ENCODE assay signal across 9 cellular contexts in the genomic region with DNA sequence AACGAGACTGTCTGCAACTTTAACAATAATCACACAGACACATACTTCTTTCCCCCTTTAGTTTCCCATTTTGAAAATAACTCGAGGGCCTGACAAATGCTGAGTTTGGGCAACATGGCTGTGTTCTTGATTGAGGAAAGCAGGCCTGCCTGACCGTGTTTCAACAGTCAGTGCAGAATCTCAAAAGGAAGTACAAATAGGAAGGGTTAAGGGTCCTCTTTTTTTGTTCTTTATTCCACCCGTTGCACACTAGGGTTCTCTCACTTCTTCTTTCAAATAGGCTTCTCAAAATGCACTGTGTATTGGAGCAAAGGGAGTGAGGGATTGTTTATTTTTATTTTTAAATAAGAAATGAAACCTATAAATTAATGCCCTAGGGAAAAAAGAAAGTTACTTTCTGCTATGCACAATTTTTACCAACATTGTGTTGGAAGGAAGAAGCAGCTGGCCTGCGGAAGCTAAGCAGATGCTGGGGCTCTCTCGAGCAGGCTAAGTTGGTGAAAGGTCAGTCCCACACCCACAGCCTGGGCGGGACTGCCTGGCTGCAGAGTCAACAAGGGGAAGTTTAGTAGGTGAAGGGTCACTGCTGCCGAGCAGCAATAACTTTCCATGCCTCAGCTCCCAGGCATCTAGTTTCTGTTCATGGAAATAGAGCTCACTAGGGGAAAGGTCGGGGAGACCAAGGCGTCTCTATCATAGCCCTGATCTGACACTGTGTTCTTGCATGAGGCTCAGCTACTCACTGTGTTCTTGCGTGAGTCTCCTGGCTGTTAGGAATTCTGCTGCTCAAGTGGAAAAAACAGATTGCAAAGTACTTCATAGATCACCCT. TPM values are rescaled to one million over a fixed set of nuclear protein-coding genes. Genes with fewer than 3 reads are reported as not detected.
DNase-seq lines count a peak whose midpoint lies in the region; ATAC-seq and TF ChIP-seq lines count a peak whose summit lies in the region.
"Had no signal": no experiment of that assay in that cellular context is flagged by ENCODE, and none has a peak within 500 bp of the region (broad histone marks: within the 10 kb centered on the region; RNA-seq: fewer than 3 reads in every experiment).

No MANE protein-coding gene starts in this region.

- H3K27ac Mint-ChIP-seq in endothelial cell (ENCODE audit: unreplicated experiment): peak overlapping the region; percentile 79
- H3K27ac Mint-ChIP-seq in memory B cell: peak overlapping the region; percentile 32
- H3K27ac Mint-ChIP-seq: activated naive CD4-positive, alpha-beta T cell treated with anti-CD3 and anti-CD28 coated beads, Interleukin-2, amount 50 U/mL, for 24 hours had no signal

- 37% methylated on average over 11 of the region's 11 CpGs for WGBS in thymus

- no peaks in the 10 kb centered on the region for H3K4me1 ChIP-seq in thymus (ENCODE audit: control insufficient read depth, insufficient read depth, low read length)

- no peaks in the 10 kb centered on the region for H3K27me3 Mint-ChIP-seq in endothelial cell (ENCODE audit: unreplicated experiment)
- H3K27me3 Mint-ChIP-seq in memory B cell: no peaks in the 10 kb centered on the region

- H3K9me3 Mint-ChIP-seq in endothelial cell (ENCODE audit: unreplicated experiment) (no peaks in the 10 kb centered on the region), memory B cell (no peaks in the 10 kb centered on the region)

- no peaks in the 10 kb centered on the region for H3K9me3 ChIP-seq in thymus (ENCODE audit: control insufficient read depth)

- TF ChIP-seq CTCF in endothelial cell (IDR thresholded peaks at IDR 0.05; ENCODE audit: unreplicated experiment): no peak

- H3K36me3 ChIP-seq in thymus (ENCODE audit: control insufficient read depth, insufficient read depth): no peaks in the 10 kb centered on the region

- ATAC-seq in GM21528 (IDR thresholded peaks at IDR 0.05; ENCODE audit: low FRiP score, unreplicated experiment): peak; percentile 99
- peak; percentile 84 for ATAC-seq in memory B cell (ENCODE audit: low read depth)

- no peak overlapping the region for H3K4me3 ChIP-seq in thymus (ENCODE audit: low read length)

- no peaks in the 10 kb centered on the region for H3K27me3 ChIP-seq in thymus (ENCODE audit: control insufficient read depth, insufficient read depth)

- H3K27ac ChIP-seq in thymus (ENCODE audit: low read depth): peak overlapping the region; percentile 55

- H3K4me1 Mint-ChIP-seq in endothelial cell (ENCODE audit: unreplicated experiment): peaks cover 56% of the 10 kb centered on the region
- peaks cover 42% of the 10 kb centered on the region for H3K4me1 Mint-ChIP-seq in memory B cell
- H3K4me1 Mint-ChIP-seq: activated naive CD4-positive, alpha-beta T cell treated with anti-CD3 and anti-CD28 coated beads, Interleukin-2, amount 50 U/mL, for 24 hours had no signal

- peak; percentile 98 for DNase-seq in EH (ENCODE audit: low read depth)
- peak; percentile 19 for DNase-seq in HS-27A (ENCODE audit: low read depth)
- peak; percentile 74 for DNase-seq in SHP77 treated with DMSO at 0.1 percent for 48 hours (lab: John Stamatoyannopoulos, UW)
- peak; percentile 70 for DNase-seq in endothelial cell (ENCODE audit: low spot score)
- peak; percentile 27 to 38 for DNase-seq in memory B cell (ENCODE audit: low spot score in 2 of 2)
- DNase-seq in activated T-cell treated with anti-CD3 and anti-CD28 coated beads, Interleukin-2, amount 50 U/mL, for 1 hour: no peak

- H3K4me3 Mint-ChIP-seq in endothelial cell (ENCODE audit: unreplicated experiment) (peak overlapping the region; percentile 70), memory B cell (peak overlapping the region; percentile 79)
- H3K4me3 Mint-ChIP-seq: activated naive CD4-positive, alpha-beta T cell treated with anti-CD3 and anti-CD28 coated beads, Interleukin-2, amount 50 U/mL, for 24 hours had no signal

- H3K36me3 Mint-ChIP-seq in endothelial cell (ENCODE audit: low read depth, unreplicated experiment) (no peaks in the 10 kb centered on the region), memory B cell (peaks cover 8% of the 10 kb centered on the region)
- H3K36me3 Mint-ChIP-seq: activated naive CD4-positive, alpha-beta T cell treated with anti-CD3 and anti-CD28 coated beads, Interleukin-2, amount 50 U/mL, for 24 hours had no signal

RNA-seq across cellular contexts. Expression of a gene that starts 12.2 kb away (rescaled TPM):
- 0.23 TPM for total RNA-seq in endothelial cell (ENCODE audit: unreplicated experiment)
- 153 TPM for polyA plus RNA-seq in thymus
